ENCODE assay signal across 8 cellular contexts in genomic region chr17:1485748-1486376, GRCh38. TPM values are rescaled to one million over a fixed set of nuclear protein-coding genes. Genes with fewer than 3 reads are reported as not detected.
A peak's percentile ranks its signal among the peaks of the same experiment; 100 is the strongest.
DNase-seq lines count a peak whose midpoint lies in the region; ATAC-seq, FAIRE-seq and TF ChIP-seq lines count a peak whose summit lies in the region.

No MANE protein-coding gene starts in this region.

- CTCF ChIA-PET in GM12878 (lab: Yijun Ruan, JAX), result interaction anchor here (1.2 kb wide), 1 partner anchor 30 kb away, joined by 3 read pairs; the partner anchor contains the start of gene INPP5K

- ATAC-seq in HG02798 (IDR thresholded peaks at IDR 0.05; ENCODE audit: poor library complexity, unreplicated experiment) (peak; percentile 38), T-helper 17 cell (peak; percentile 48), GM12878 (peak; percentile 29)

- H3K9ac ChIP-seq in GM12878 (ENCODE audit: control insufficient read depth, insufficient read depth, low read length) (peak overlapping the region; percentile 92), iPS-18a (ENCODE audit: low read length) (no peak overlapping the region)

- no peaks in the 10 kb centered on the region for H3K36me3 Mint-ChIP-seq in T-helper 17 cell (ENCODE audit: low read depth)

- RAD21 ChIA-PET in GM12878 (lab: Charles Lee; ENCODE audit: unreplicated experiment), result interaction anchor here (0.5 to 1.2 kb wide), 2 partner anchors 11 to 89 kb away, joined by 5 read pairs; no protein-coding TSS in a partner anchor

- in situ Hi-C loops in GM12878 (cut with MboI), result no loop called here

- H3K27me3 Mint-ChIP-seq in T-helper 17 cell, result no peaks in the 10 kb centered on the region

- WGBS in GM12878 (ENCODE audit: insufficient coverage, insufficient replicate concordance, low lambda C conversion rate, missing lambda C conversion rate), result 3% methylated on average over 50 of the region's 80 CpGs

- no peak for FAIRE-seq in GM12878 (lab: Jason Lieb, UNC)

- H3K9me3 ChIP-seq in T-helper 17 cell (ENCODE audit: control insufficient read depth, low read length, poor library complexity, severe bottlenecking), result no peaks in the 10 kb centered on the region
- H3K9me3 ChIP-seq in GM12878 (replicated peaks; ENCODE audit: control insufficient read depth, insufficient read depth, low read length), result no peaks in the 10 kb centered on the region
- no peaks in the 10 kb centered on the region for H3K9me3 ChIP-seq in iPS-18a (ENCODE audit: control insufficient read depth, low read depth, low read length)

- H4K20me1 ChIP-seq in GM12878 (ENCODE audit: control insufficient read depth, insufficient read depth), result no peaks in the 10 kb centered on the region

- SMC1A ChIA-PET in GM12878 (lab: Charles Lee; ENCODE audit: uncharacterized antibody, unreplicated experiment), result no interaction called here

- peaks cover 30% of the 10 kb centered on the region for H3K4me1 Mint-ChIP-seq in T-helper 17 cell

- TF ChIP-seq RAD21 in GM12878 (IDR thresholded peaks at IDR 0.05; ENCODE audit: insufficient read depth, low read depth, low read length), result no peak

- peak overlapping the region; percentile 95 for H3K4me3 ChIP-seq in GM12878
- peak overlapping the region; percentile 43 for H3K4me3 ChIP-seq in iPS-18a (ENCODE audit: low read length)

- H3K79me2 ChIP-seq in GM12878 (ENCODE audit: control insufficient read depth, insufficient read depth, low read length), result peaks cover 12% of the 10 kb centered on the region

- H3K4me2 ChIP-seq in GM12878 (ENCODE audit: control insufficient read depth, insufficient read depth), result peak overlapping the region; percentile 77

- H3K27me3 ChIP-seq in GM12878 (replicated peaks in 1 of 2; ENCODE audit: control insufficient read depth in 2 of 2, insufficient read depth in 2 of 2, low read length in 1 of 2) (no peaks in the 10 kb centered on the region), iPS-18a (ENCODE audit: control insufficient read depth, insufficient read depth, low read length) (peaks cover 40% of the 10 kb centered on the region)

- no peak for TF ChIP-seq CTCF in GM12878 (IDR thresholded peaks at IDR 0.05 in 2 of 3, conservative IDR thresholded peaks at IDR 0.05 in 1 of 3; ENCODE audit: control insufficient read depth in 2 of 3, extremely low read depth in 1 of 3, insufficient read depth in 1 of 3, low read depth in 3 of 3, low read length in 3 of 3)

- peaks cover 0 to 3% of the 10 kb centered on the region in 2 experiments; a peak in 3 of 4 replicates for H3K36me3 ChIP-seq in GM12878 (ENCODE audit: control insufficient read depth in 2 of 2, insufficient read depth in 2 of 2, low read length in 1 of 2)
- no peaks in the 10 kb centered on the region for H3K36me3 ChIP-seq in iPS-18a (ENCODE audit: control insufficient read depth, low read depth, low read length)

- H3K4me1 ChIP-seq in GM12878 (ENCODE audit: control insufficient read depth, insufficient read depth, low read length), result peaks cover 16% of the 10 kb centered on the region
- peaks cover 6% of the 10 kb centered on the region for H3K4me1 ChIP-seq in iPS-18a (ENCODE audit: control insufficient read depth, low read depth, low read length)

- peak; percentile 62 for TF ChIP-seq POLR2A in GM12878 (IDR thresholded peaks at IDR 0.05; ENCODE audit: low read depth, low read length)

- TSS peak; percentile 91 for BruUV-seq in GM12878 (replicated peaks; lab: Mats Ljungman, UMichigan)

- H3K27ac Mint-ChIP-seq in T-helper 17 cell, result peak overlapping the region; percentile 84

- H2AFZ ChIP-seq in GM12878 (ENCODE audit: control insufficient read depth, low read depth, low read length), result peak overlapping the region; percentile 56

- DNase-seq in EH (ENCODE audit: low read depth), result peak; percentile 88
- peak; percentile 46 to 70 (median 69) for DNase-seq in T-helper 17 cell
- DNase-seq in GM12878 (ENCODE audit: low read depth, low spot score), result no peak
- DNase-seq in stimulated activated CD4-positive, alpha-beta T cell treated with anti-CD3 and anti-CD28 coated beads, Interleukin-12 subunit alpha, Interleukin-12 subunit beta, amount 100 ng/mL, for 4 hours, result peak; percentile 57
- DNase-seq in GM19240 (ENCODE audit: insufficient read length, low spot score), result no peak
- DNase-seq in KG1 (lab: John Stamatoyannopoulos, UW), result no peak

- intact Hi-C loops in GM12878 (cut with micrococcal nuclease; ENCODE audit: unreplicated experiment), result loop anchor here (2.0 kb wide), 1 partner anchor 29 kb away; the partner anchor contains the start of gene CRK

- no peak for TF ChIP-seq EP300 in GM12878 (IDR thresholded peaks at IDR 0.05; ENCODE audit: borderline replicate concordance in 1 of 2, control insufficient read depth in 1 of 2, low read depth in 2 of 2, low read length in 2 of 2)

- POLR2A ChIA-PET in GM12878 (lab: Charles Lee), result interaction anchor here (0.5 to 1.3 kb wide), 5 partner anchors 11 to 143 kb away, joined by 3 to 7 read pairs (median 5); partner anchors contain the start of genes CRK and INPP5K

- H3K4me3 Mint-ChIP-seq in T-helper 17 cell, result peak overlapping the region; percentile 86

- peak overlapping the region; percentile 84 for H3K27ac ChIP-seq in GM12878 (ENCODE audit: control insufficient read depth, insufficient read depth)
- no peak overlapping the region for H3K27ac ChIP-seq in iPS-18a (ENCODE audit: low read length)

TF ChIP-seq in GM12878, 131 proteins besides CTCF, POLR2A, EP300 and RAD21 (continues in another document):
- no peak for TF ChIP-seq MXI1 (IDR thresholded peaks at IDR 0.05; ENCODE audit: low read depth, low read length)

RNA-seq across cellular contexts. Expression of gene MYO1C, which starts 6.6 kb away (rescaled TPM):
- 10 to 100 TPM; 29.5 to 43.1 TPM for total RNA-seq in T-helper 17 cell
- total RNA-seq in GM12878 (2013; cell fraction: nucleolus; rRNA removed), result 95.5 and 115 TPM in 2 replicates
- 32.4 and 40.4 TPM in 2 replicates for total RNA-seq in GM12878 (2014; rRNA removed)
- total RNA-seq in GM12878 (2014; rRNA removed; fragmentation: Illumina TruSeq; extraction: Trizol), result 23.7 and 26.1 TPM in 2 replicates
- total RNA-seq in GM12878 (2021), result 92.0 and 93.4 TPM in 2 replicates
- 59.3 TPM for polyA plus RNA-seq in GM12878 (2011; ENCODE audit: low read depth)
- polyA plus RNA-seq in GM12878 (2011; rRNA removed), result 26.0 and 54.0 TPM in 2 replicates
- 42.2 and 49.6 TPM in 2 replicates for polyA plus RNA-seq in GM12878 (2011; cell fraction: cytosol; rRNA removed)
- 105 and 115 TPM in 2 replicates for polyA plus RNA-seq in GM12878 (2011; cell fraction: nucleus; rRNA removed)
- polyA plus RNA-seq in GM12878 (2012), result 58.9 and 78.3 TPM in 2 replicates
- 26.3 and 39.5 TPM in 2 replicates for polyA plus RNA-seq in GM12878 (2014; fragmentation: Illumina TruSeq; extraction: Trizol)
- 1 to 10 TPM; 1.2 to 3.6 TPM for polyA plus RNA-seq in GM12878 (2014; fragmentation: Nextera tagmentation; extraction: Ambion mirVana)
- 51.1 and 59.3 TPM in 2 replicates for polyA plus RNA-seq in GM12878 (2014; rRNA removed)
- 10 to 100 TPM; 32.1 to 33.6 TPM for polyA plus RNA-seq in GM12878 (2016; fragmentation: Nextera tagmentation; extraction: Ambion mirVana)
- 112 and 124 TPM in 2 replicates for polyA minus RNA-seq in GM12878 (2011; rRNA and poly(A)+ RNA removed)
- 23.8 and 35.1 TPM in 2 replicates for polyA minus RNA-seq in GM12878 (2011; cell fraction: cytosol; rRNA and poly(A)+ RNA removed)
- 52.8 and 76.2 TPM in 2 replicates for polyA minus RNA-seq in GM12878 (2011; cell fraction: nucleus; rRNA and poly(A)+ RNA removed)

RNA-seq across cellular contexts. Expression of gene CRK, which starts 29.8 kb away (rescaled TPM):
- total RNA-seq in T-helper 17 cell (10 to 100 TPM; 14.8 to 17.4 TPM), GM12878 (2014; rRNA removed) (21.2 and 24.0 TPM in 2 replicates), GM12878 (2014; rRNA removed; fragmentation: Illumina TruSeq; extraction: Trizol) (20.6 and 21.3 TPM in 2 replicates), GM12878 (2021) (20.4 and 21.1 TPM in 2 replicates)
- 23.8 and 24.9 TPM in 2 replicates for total RNA-seq in GM12878 (2013; cell fraction: nucleolus; rRNA removed)
- polyA plus RNA-seq in GM12878 (2011; ENCODE audit: low read depth), result 4.2 TPM
- polyA plus RNA-seq in GM12878 (2011; rRNA removed) (23.8 and 26.8 TPM in 2 replicates), GM12878 (2014; fragmentation: Illumina TruSeq; extraction: Trizol) (19.9 and 21.8 TPM in 2 replicates), GM12878 (2014; fragmentation: Nextera tagmentation; extraction: Ambion mirVana) (10 to 100 TPM; 11.1 to 11.3 TPM), GM12878 (2014; rRNA removed) (18.3 and 19.7 TPM in 2 replicates), GM12878 (2016; fragmentation: Nextera tagmentation; extraction: Ambion mirVana) (10 to 100 TPM; 17.7 to 21.7 TPM)
- polyA plus RNA-seq in GM12878 (2011; cell fraction: cytosol; rRNA removed), result 14.6 and 15.0 TPM in 2 replicates
- 5.2 and 8.8 TPM in 2 replicates for polyA plus RNA-seq in GM12878 (2011; cell fraction: nucleus; rRNA removed)
- polyA plus RNA-seq in GM12878 (2012), result 5.6 and 8.6 TPM in 2 replicates
- polyA minus RNA-seq in GM12878 (2011; rRNA and poly(A)+ RNA removed), result 22.0 and 30.1 TPM in 2 replicates
- 7.9 and 8.0 TPM in 2 replicates for polyA minus RNA-seq in GM12878 (2011; cell fraction: cytosol; rRNA and poly(A)+ RNA removed)
- 4.1 and 8.1 TPM in 2 replicates for polyA minus RNA-seq in GM12878 (2011; cell fraction: nucleus; rRNA and poly(A)+ RNA removed)

RNA-seq across cellular contexts. Expression of gene INPP5K, which starts 30.6 kb away (rescaled TPM):
- 100 to 1,000 TPM; 172 to 189 TPM for total RNA-seq in T-helper 17 cell
- 15.8 and 18.2 TPM in 2 replicates for total RNA-seq in GM12878 (2013; cell fraction: nucleolus; rRNA removed)
- total RNA-seq in GM12878 (2014; rRNA removed), result 28.9 and 33.9 TPM in 2 replicates
- 11.1 and 11.7 TPM in 2 replicates for total RNA-seq in GM12878 (2014; rRNA removed; fragmentation: Illumina TruSeq; extraction: Trizol)
- total RNA-seq in GM12878 (2021), result 20.5 and 23.1 TPM in 2 replicates
- 20.9 TPM for polyA plus RNA-seq in GM12878 (2011; ENCODE audit: low read depth)
- polyA plus RNA-seq in GM12878 (2011; rRNA removed), result 22.4 and 29.0 TPM in 2 replicates
- polyA plus RNA-seq in GM12878 (2011; cell fraction: cytosol; rRNA removed), result 25.8 and 27.6 TPM in 2 replicates
- 37.6 and 47.7 TPM in 2 replicates for polyA plus RNA-seq in GM12878 (2011; cell fraction: nucleus; rRNA removed)
- 17.1 and 22.6 TPM in 2 replicates for polyA plus RNA-seq in GM12878 (2012)
- 16.3 and 16.4 TPM in 2 replicates for polyA plus RNA-seq in GM12878 (2014; fragmentation: Illumina TruSeq; extraction: Trizol)
- 1 to 10 TPM in 1 of 2 experiments, under 1 TPM in 1; 0.58 to 1.5 TPM for polyA plus RNA-seq in GM12878 (2014; fragmentation: Nextera tagmentation; extraction: Ambion mirVana)
- 38.9 and 41.2 TPM in 2 replicates for polyA plus RNA-seq in GM12878 (2014; rRNA removed)
- 10 to 100 TPM; 23.6 to 26.7 TPM for polyA plus RNA-seq in GM12878 (2016; fragmentation: Nextera tagmentation; extraction: Ambion mirVana)
- 34.2 and 37.1 TPM in 2 replicates for polyA minus RNA-seq in GM12878 (2011; rRNA and poly(A)+ RNA removed)
- polyA minus RNA-seq in GM12878 (2011; cell fraction: cytosol; rRNA and poly(A)+ RNA removed), result 11.6 and 18.7 TPM in 2 replicates
- polyA minus RNA-seq in GM12878 (2011; cell fraction: nucleus; rRNA and poly(A)+ RNA removed), result 16.7 and 31.7 TPM in 2 replicates

Comparison
In these comparisons a context has a peak if more than half of its experiments do, and no peak if none do; other contexts are left out.
1. DNase-seq: peak in EH (single experiment), T-helper 17 cell (3 of 3) and stimulated activated CD4-positive, alpha-beta T cell treated with anti-CD3 and anti-CD28 coated beads, Interleukin-12 subunit alpha, Interleukin-12 subunit beta, amount 100 ng/mL, for 4 hours (single experiment); none in GM12878 (single experiment), GM19240 (single experiment) and KG1 (single experiment).
2. RNA of gene INPP5K, which starts 30.6 kb away (total RNA-seq): 172 to 189 TPM in T-helper 17 cell; 11.1 to 33.9 TPM in GM12878; every median in the first group is over 4 times any median in the second.
3. Peak in every context shown above with its lines, with median percentiles within 50 percentile points of each other: ATAC-seq.